9 cellular contexts compared by ENCODE assay signal in genomic region chr10:117175215-117175900, GRCh38. TPM values are rescaled to one million over a fixed set of nuclear protein-coding genes. Genes with fewer than 3 reads are reported as not detected.
DNase-seq lines count a peak whose midpoint lies in the region; ATAC-seq lines count a peak whose summit lies in the region.
"Had no signal": no experiment of that assay in that cellular context is flagged by ENCODE, and none has a peak within 500 bp of the region (broad histone marks: within the 10 kb centered on the region; RNA-seq: fewer than 3 reads in every experiment).

No MANE protein-coding gene starts in this region.

- ATAC-seq in GM21576 (IDR thresholded peaks at IDR 0.05; ENCODE audit: unreplicated experiment) = peak; percentile 42

- no peaks in the 10 kb centered on the region for H3K9me3 ChIP-seq in iPS-18c (ENCODE audit: control insufficient read depth, insufficient read depth, low read length)

- peak overlapping the region in 1 of 21 experiments; percentile 17 for H3K27ac ChIP-seq in skin epidermis

- H3K4me3 ChIP-seq in Jurkat, Clone E6-1 (ENCODE audit: low read length) = peak overlapping the region; percentile 38
- H3K4me3 ChIP-seq in iPS-18c (ENCODE audit: insufficient read depth, low read depth, low read length) = peak overlapping the region; percentile 53
- peak overlapping the region; percentile 6 to 37 (median 24) for H3K4me3 ChIP-seq in skin epidermis

- DNase-seq in NCI-H1092 treated with DMSO at 0.1 percent for 48 hours (lab: John Stamatoyannopoulos, UW) (peak; percentile 50), NCI-H1092 (lab: John Stamatoyannopoulos, UW) (no peak), anterior cingulate cortex (lab: John Stamatoyannopoulos, UW) (peak in 37 of 58 donors; percentile 13 to 77 (median 49)), NOMO-1 (lab: John Stamatoyannopoulos, UW; ENCODE audit: unreplicated experiment in 2 of 2) (no peak)
- DNase-seq in Jurkat, Clone E6-1 (ENCODE audit: low read depth, low spot score) = no peak

RNA-seq across cellular contexts. Expression of gene KCNK18, which starts 21.9 kb away (rescaled TPM):
- not detected for polyA plus RNA-seq in Jurkat, Clone E6-1 (2012; ENCODE audit: insufficient read depth, insufficient read length)
- polyA plus RNA-seq: adipose tissue had no signal

RNA-seq across cellular contexts. Expression of gene VAX1, which starts 37.3 kb away (rescaled TPM):
- polyA plus RNA-seq in Jurkat, Clone E6-1 (2012; ENCODE audit: insufficient read depth, insufficient read length) = not detected
- polyA plus RNA-seq: adipose tissue had no signal

Comparison
In these comparisons a context has a peak if more than half of its experiments do, and no peak if none do; other contexts are left out.
1. DNase-seq: peak in NCI-H1092 treated with DMSO at 0.1 percent for 48 hours (single experiment) and anterior cingulate cortex (37 of 58); none in NCI-H1092 (single experiment), Jurkat, Clone E6-1 (single experiment) and NOMO-1 (0 of 2).
2. Peak in every context shown above with its lines, with median percentiles within 50 percentile points of each other: H3K4me3 ChIP-seq.